8 cellular contexts compared by ENCODE assay signal in the genomic region with DNA sequence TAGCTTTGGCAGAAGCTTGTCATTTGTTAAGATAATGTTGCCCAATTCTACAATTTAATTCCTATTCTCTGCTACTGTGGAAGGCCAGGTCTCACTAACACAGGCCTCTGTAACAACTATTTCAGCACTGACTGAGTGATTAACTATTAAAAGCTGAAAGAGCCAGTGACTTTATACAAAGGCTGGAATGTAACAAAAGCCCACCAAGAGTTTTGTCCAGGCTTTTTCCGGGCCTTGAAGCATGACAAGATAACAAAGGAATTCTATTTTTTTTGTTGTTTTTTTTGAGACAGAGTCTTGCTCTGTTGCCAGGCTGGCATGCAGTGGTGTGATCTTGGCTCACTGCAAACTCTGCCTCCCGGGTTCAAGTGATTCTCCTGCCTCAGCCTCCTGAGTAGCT.
DNase-seq lines count a peak whose midpoint lies in the region; ATAC-seq and TF ChIP-seq lines count a peak whose summit lies in the region.
"Not testable (repeated sequence)": the region's sequence is repeated elsewhere in the genome, so short reads cannot be mapped to it uniquely, and the experiment has no call there.

No MANE protein-coding gene starts in this region.

- ATAC-seq in GM23338 = not testable (repeated sequence)

- not testable (repeated sequence) for H3K9me3 Mint-ChIP-seq in GM23338, neural progenitor cell

- not testable (repeated sequence) for H4K20me1 ChIP-seq in GM23338 (replicated peaks; ENCODE audit: insufficient read depth); neural progenitor cell (ENCODE audit: low read depth)

- H3K4me2 ChIP-seq in GM23338, neural progenitor cell: not testable (repeated sequence)

- not testable (repeated sequence) for H3K36me3 Mint-ChIP-seq in GM23338 (ENCODE audit: low read depth); neural progenitor cell

- H3K9me2 ChIP-seq in GM23338 (ENCODE audit: insufficient read depth) = not testable (repeated sequence)

- H3K4me1 ChIP-seq in GM23338 (ENCODE audit: insufficient read depth) = peaks cover 10% of the 10 kb centered on the region; the same call in 1 of the 2 replicates
- H3K4me1 ChIP-seq in adipocyte (ENCODE audit: control insufficient read depth, insufficient read depth, low read length); cardiac muscle cell (ENCODE audit: low read depth); neural progenitor cell: not testable (repeated sequence)

- H3K27me3 Mint-ChIP-seq in GM23338 (ENCODE audit: insufficient read depth, low read depth, poor library complexity); neural progenitor cell (ENCODE audit: insufficient read depth, low read depth): not testable (repeated sequence)

- H3K27me3 ChIP-seq in GM23338 (ENCODE audit: insufficient read depth); adipocyte (replicated peaks; ENCODE audit: control insufficient read depth, insufficient read depth, low read length); cardiac muscle cell; neural progenitor cell: not testable (repeated sequence)

- DNase-seq in AG10803 (ENCODE audit: low read depth) (peak; percentile 24), M059J (ENCODE audit: low read depth) (peak; percentile 10), adipocyte (ENCODE audit: low read depth) (peak; percentile 10), cardiac muscle cell (ENCODE audit: low read depth in 1 of 2, low spot score in 1 of 2) (peak in 1 of 2 donors; percentile 1), left kidney (ENCODE audit: low read depth, low spot score) (peak; percentile 21), neural progenitor cell (ENCODE audit: low spot score) (peak; percentile 55)
- DNase-seq in GM23338 (ENCODE audit: low spot score) = not testable (repeated sequence)

- not testable (repeated sequence) for H3K79me2 ChIP-seq in GM23338 (replicated peaks; ENCODE audit: insufficient read depth); neural progenitor cell (ENCODE audit: low read depth)

- not testable (repeated sequence) for H2AFZ ChIP-seq in GM23338; neural progenitor cell (replicated peaks)

- not testable (repeated sequence) for H3K9me3 ChIP-seq in adipocyte (ENCODE audit: control insufficient read depth, low read length); cardiac muscle cell (ENCODE audit: low read depth); neural progenitor cell (ENCODE audit: low read depth)

- H3F3A ChIP-seq in GM23338 (replicated peaks; ENCODE audit: low read depth); neural progenitor cell (ENCODE audit: low read depth): not testable (repeated sequence)

- not testable (repeated sequence) for H3K4me3 ChIP-seq in AG10803 (ENCODE audit: low read length); GM23338; adipocyte (ENCODE audit: low read length); cardiac muscle cell; neural progenitor cell

- H3K27ac Mint-ChIP-seq in GM23338 (peak overlapping the region; percentile 56; the same call in 1 of the 2 replicates), neural progenitor cell (peak overlapping the region; percentile 87)

- H3K4me1 Mint-ChIP-seq in GM23338 = peaks cover 14% of the 10 kb centered on the region
- H3K4me1 Mint-ChIP-seq in neural progenitor cell = peaks cover 18% of the 10 kb centered on the region

- H3K9ac ChIP-seq in adipocyte (ENCODE audit: low read length); neural progenitor cell: not testable (repeated sequence)

- not testable (repeated sequence) for H3K36me3 ChIP-seq in GM23338 (ENCODE audit: insufficient read depth); adipocyte (ENCODE audit: control insufficient read depth, insufficient read depth, low read length, severe bottlenecking); cardiac muscle cell; neural progenitor cell

- not testable (repeated sequence) for H3K4me3 Mint-ChIP-seq in GM23338, neural progenitor cell

- H3K27ac ChIP-seq in GM23338 (ENCODE audit: low read depth) (peak overlapping the region; percentile 51; the same call in 1 of the 2 replicates), cingulate gyrus (ENCODE audit: low read depth, low read length) (peak overlapping the region; percentile 25), cardiac muscle cell (peak overlapping the region; percentile 8)
- not testable (repeated sequence) for H3K27ac ChIP-seq in neural progenitor cell

- not testable (repeated sequence) for TF ChIP-seq CTCF in AG10803 (conservative IDR thresholded peaks at IDR 0.05; ENCODE audit: low read length); GM23338 (conservative IDR thresholded peaks at IDR 0.05; ENCODE audit: low read depth in 2 of 2); cardiac muscle cell (IDR thresholded peaks at IDR 0.05; ENCODE audit: low read depth, low read length); neural progenitor cell (IDR thresholded peaks at IDR 0.05)
